34 cellular contexts compared by ENCODE assay signal in genomic region chr2:233342301-233342700, GRCh38. TPM values are rescaled to one million over a fixed set of nuclear protein-coding genes. Genes with fewer than 3 reads are reported as not detected.
"Had no signal": no experiment of that assay in that cellular context is flagged by ENCODE, and none has a peak within 500 bp of the region (broad histone marks: within the 10 kb centered on the region; RNA-seq: fewer than 3 reads in every experiment).

No MANE protein-coding gene starts in this region.

- H3K9me3 ChIP-seq: breast epithelium, psoas muscle, thoracic aorta, uterus had no signal

- H3K4me3 Mint-ChIP-seq: activated naive CD4-positive, alpha-beta T cell treated with anti-CD3 and anti-CD28 coated beads, Interleukin-2, amount 10 ng/mL, durations not matched to agents 7 days and 5 days; activated naive CD8-positive, alpha-beta T cell treated with anti-CD3 and anti-CD28 coated beads, Interleukin-2, amount 50 U/mL, for 24 hours; dendritic cell treated with granulocyte-macrophage colony-stimulating factor and Interleukin-4, amounts not matched to agents 40 ng/mL and 50 ng/mL, for 4 days; endodermal cell; immature natural killer cell; naive thymus-derived CD8-positive, alpha-beta T cell; neural progenitor cell; T-cell; T-helper 2 cell treated with Interferon-gamma antibody and Interleukin-4, amounts not matched to agents 5 μg/mL and 100 μg/mL, for 36 hours had no signal

- H3K27ac ChIP-seq: breast epithelium, heart left ventricle, neural progenitor cell, parathyroid adenoma, psoas muscle, thoracic aorta, uterus had no signal

- DNase-seq: activated CD4-positive, alpha-beta T cell treated with anti-CD3 and anti-CD28 coated beads for 48 hours; activated CD4-positive, alpha-beta T cell treated with anti-CD3 and anti-CD28 coated beads, Interleukin-2, amount 50 U/mL, for 48 hours; activated CD8-positive, alpha-beta memory T cell treated with anti-CD3 and anti-CD28 coated beads for 24 hours; activated gamma-delta T cell; activated naive CD4-positive, alpha-beta T cell treated with anti-CD3 and anti-CD28 coated beads, Interleukin-2, amount 10 ng/mL, durations not matched to agents 7 days and 5 days; activated naive CD8-positive, alpha-beta T cell treated with anti-CD3 and anti-CD28 coated beads, Interleukin-2, amount 50 U/mL, for 24 hours; central memory CD4-positive, alpha-beta T cell; endodermal cell; foreskin fibroblast; heart left ventricle; hypothalamus; immature natural killer cell; kidney; left colon; midbrain; occipital lobe; psoas muscle; stimulated activated CD4-positive, alpha-beta T cell treated with anti-CD3 and anti-CD28 coated beads, Interleukin-15, amount 100 ng/mL, for 24 hours; stimulated activated CD4-positive, alpha-beta T cell treated with anti-CD3 and anti-CD28 coated beads, Interleukin-2, amount 100 ng/mL, for 24 hours; stimulated activated naive CD4-positive, alpha-beta T cell treated with Interleukin-2 at 50 U/mL for 16 hours; T-cell; trophoblast cell; uterus had no signal

- H3K4me3 ChIP-seq: breast epithelium, heart left ventricle, neural progenitor cell, psoas muscle, smooth muscle cell, thoracic aorta, uterus had no signal

- H2AFZ ChIP-seq: neural progenitor cell, parathyroid adenoma had no signal

- H3K4me1 ChIP-seq: breast epithelium, neural progenitor cell, psoas muscle, uterus had no signal

- ATAC-seq: activated naive CD8-positive, alpha-beta T cell treated with anti-CD3 and anti-CD28 coated beads, Interleukin-2, amount 50 U/mL, for 24 hours; esophagus mucosa; heart left ventricle; left colon; naive thymus-derived CD8-positive, alpha-beta T cell; psoas muscle; T-cell had no signal

- H3K36me3 Mint-ChIP-seq: activated naive CD4-positive, alpha-beta T cell treated with anti-CD3 and anti-CD28 coated beads, Interleukin-2, amount 10 ng/mL, durations not matched to agents 7 days and 5 days; immature natural killer cell; naive thymus-derived CD8-positive, alpha-beta T cell; neural progenitor cell had no signal

- H3K9me3 Mint-ChIP-seq: activated naive CD4-positive, alpha-beta T cell treated with anti-CD3 and anti-CD28 coated beads, Interleukin-2, amount 10 ng/mL, durations not matched to agents 7 days and 5 days; activated naive CD8-positive, alpha-beta T cell treated with anti-CD3 and anti-CD28 coated beads, Interleukin-2, amount 50 U/mL, for 24 hours; dendritic cell treated with granulocyte-macrophage colony-stimulating factor and Interleukin-4, amounts not matched to agents 40 ng/mL and 50 ng/mL, for 4 days; immature natural killer cell; naive thymus-derived CD8-positive, alpha-beta T cell; T-cell; T-helper 2 cell treated with Interferon-gamma antibody and Interleukin-4, amounts not matched to agents 5 μg/mL and 100 μg/mL, for 36 hours had no signal

- H3K9ac ChIP-seq: neural progenitor cell, parathyroid adenoma had no signal

- H3K27me3 Mint-ChIP-seq: activated naive CD8-positive, alpha-beta T cell treated with anti-CD3 and anti-CD28 coated beads, Interleukin-2, amount 50 U/mL, for 24 hours; dendritic cell treated with granulocyte-macrophage colony-stimulating factor and Interleukin-4, amounts not matched to agents 40 ng/mL and 50 ng/mL, for 4 days; naive thymus-derived CD8-positive, alpha-beta T cell; T-cell had no signal

- H3K27me3 ChIP-seq: breast epithelium, heart left ventricle, uterus had no signal

- H3K4me2 ChIP-seq: neural progenitor cell, smooth muscle cell had no signal

- H3K79me2 ChIP-seq: parathyroid adenoma had no signal

- H3K36me3 ChIP-seq: breast epithelium, heart left ventricle, neural progenitor cell, thoracic aorta, uterus had no signal

- H3K27ac Mint-ChIP-seq: activated naive CD4-positive, alpha-beta T cell treated with anti-CD3 and anti-CD28 coated beads, Interleukin-2, amount 10 ng/mL, durations not matched to agents 7 days and 5 days; activated naive CD8-positive, alpha-beta T cell treated with anti-CD3 and anti-CD28 coated beads, Interleukin-2, amount 50 U/mL, for 24 hours; dendritic cell treated with granulocyte-macrophage colony-stimulating factor and Interleukin-4, amounts not matched to agents 40 ng/mL and 50 ng/mL, for 4 days; endodermal cell; immature natural killer cell; naive thymus-derived CD8-positive, alpha-beta T cell; neural progenitor cell; T-cell; T-helper 2 cell treated with Interferon-gamma antibody and Interleukin-4, amounts not matched to agents 5 μg/mL and 100 μg/mL, for 36 hours had no signal

RNA-seq across cellular contexts. Expression of gene SAG, which starts 34.7 kb away (rescaled TPM):
- total RNA-seq: breast epithelium, endodermal cell, esophagus mucosa, kidney, left colon, liver, occipital lobe, psoas muscle, smooth muscle cell, subcutaneous adipose tissue, thoracic aorta had no signal
